ENCODE assay signal across 26 cellular contexts in the genomic region with DNA sequence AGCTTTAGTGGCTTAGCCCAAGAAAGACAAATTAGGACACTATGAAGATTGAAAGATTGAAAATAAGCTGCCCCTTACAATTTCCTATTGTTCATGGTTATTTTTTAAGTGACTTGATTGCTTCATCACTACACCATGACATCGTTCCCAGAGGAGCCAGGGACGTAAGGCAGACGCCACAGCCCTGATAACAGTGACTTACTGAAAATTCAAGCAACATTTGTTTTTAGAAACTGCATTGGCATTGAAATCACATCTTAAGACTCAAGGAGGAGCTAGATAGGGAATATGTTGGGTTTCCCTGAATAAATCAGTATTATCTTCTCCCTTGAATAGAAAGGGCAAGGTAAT. TPM values are rescaled to one million over a fixed set of nuclear protein-coding genes. Genes with fewer than 3 reads are reported as not detected.
A peak's percentile ranks its signal among the peaks of the same experiment; 100 is the strongest.
DNase-seq lines count a peak whose midpoint lies in the region; ATAC-seq and TF ChIP-seq lines count a peak whose summit lies in the region.
"Had no signal": no experiment of that assay in that cellular context is flagged by ENCODE, and none has a peak within 500 bp of the region (broad histone marks: within the 10 kb centered on the region; RNA-seq: fewer than 3 reads in every experiment).

No MANE protein-coding gene starts in this region.

- H4K12ac ChIP-seq in trophoblast cell (ENCODE audit: low read depth, low read length) = no peak overlapping the region

- H3K4ac ChIP-seq in trophoblast cell (ENCODE audit: low read depth, low read length) = no peak overlapping the region

- H3K36me3 ChIP-seq in KMS-11 (ENCODE audit: insufficient read depth) = no peaks in the 10 kb centered on the region
- no peaks in the 10 kb centered on the region for H3K36me3 ChIP-seq in trophoblast cell (ENCODE audit: control insufficient read depth in 1 of 2, insufficient read depth in 2 of 2, low read length in 2 of 2)
- H3K36me3 ChIP-seq: heart right ventricle, lower lobe of right lung, thyroid gland had no signal

- H3K18ac ChIP-seq in trophoblast cell (ENCODE audit: low read length) = no peak overlapping the region

- TF ChIP-seq CTCF in KMS-11 (conservative IDR thresholded peaks at IDR 0.05; ENCODE audit: low read depth, low read length) (no peak), cardiac fibroblast (IDR thresholded peaks at IDR 0.05; ENCODE audit: low read depth, low read length) (no peak), omental fat pad (IDR thresholded peaks at IDR 0.05) (no peak)

- no peak overlapping the region for H2BK12ac ChIP-seq in trophoblast cell (ENCODE audit: low read length)

- H4K8ac ChIP-seq in trophoblast cell (ENCODE audit: low read depth, low read length) = no peak overlapping the region

- H3K14ac ChIP-seq in trophoblast cell (ENCODE audit: low read length) = no peak overlapping the region

- no peak overlapping the region for H3K4me3 ChIP-seq in KMS-11 (IDR thresholded peaks at IDR 0.05; ENCODE audit: insufficient read depth, low read depth, low read length)
- H3K4me3 ChIP-seq in cardiac fibroblast (replicated peaks in 1 of 2; ENCODE audit: low read depth in 2 of 2, low read length in 2 of 2) = no peak overlapping the region
- H3K4me3 ChIP-seq in trophoblast cell (ENCODE audit: low read depth, low read length) = no peak overlapping the region
- H3K4me3 ChIP-seq: heart right ventricle, lower lobe of right lung, thyroid gland had no signal

- peaks cover 62% of the 10 kb centered on the region for H4K20me1 ChIP-seq in KMS-11 (ENCODE audit: insufficient read depth)

- WGBS in trophoblast cell (ENCODE audit: extremely low coverage, insufficient coverage, insufficient read length) = no CpG with 5 or more reads among the region's 3 CpGs

- H4K91ac ChIP-seq in trophoblast cell (ENCODE audit: low read depth, low read length) = peak overlapping the region; percentile 43

- H3K4me1 Mint-ChIP-seq in activated naive CD4-positive, alpha-beta T cell treated with anti-CD3 and anti-CD28 coated beads, Interleukin-2, amount 10 ng/mL, durations not matched to agents 7 days and 5 days = no peaks in the 10 kb centered on the region
- H3K4me1 Mint-ChIP-seq: activated naive CD8-positive, alpha-beta T cell treated with anti-CD3 and anti-CD28 coated beads, Interleukin-2, amount 10 ng/mL, durations not matched to agents 7 days and 5 days; immature natural killer cell had no signal

- H3K4me3 Mint-ChIP-seq in activated naive CD4-positive, alpha-beta T cell treated with anti-CD3 and anti-CD28 coated beads, Interleukin-2, amount 10 ng/mL, durations not matched to agents 7 days and 5 days = no peak overlapping the region
- H3K4me3 Mint-ChIP-seq: activated naive CD8-positive, alpha-beta T cell treated with anti-CD3 and anti-CD28 coated beads, Interleukin-2, amount 10 ng/mL, durations not matched to agents 7 days and 5 days; activated T-helper 1 cell treated with anti-CD3 and anti-CD28 coated beads, Interleukin-12 subunit alpha, Interleukin-12 subunit beta, Interleukin-2, Interleukin-4 antibody, amounts not matched to agents 30 ng/mL and 10 ng/mL and 1 ng/mL, durations not matched to agents 14 hours and 24 hours and 36 hours; immature natural killer cell; stimulated activated naive B cell treated with anti-CD40 and anti-IgM and Interleukin-4, amounts not matched to agents 10 μg/mL and 1 μg/mL and 100 μg/mL, for 72 hours had no signal

- H2AFZ ChIP-seq in KMS-11 (ENCODE audit: low read depth) (no peak overlapping the region), trophoblast cell (ENCODE audit: insufficient read depth, low read length, poor library complexity) (no peak overlapping the region)

- no peaks in the 10 kb centered on the region for H3K27me3 Mint-ChIP-seq in activated naive CD4-positive, alpha-beta T cell treated with anti-CD3 and anti-CD28 coated beads, Interleukin-2, amount 10 ng/mL, durations not matched to agents 7 days and 5 days
- H3K27me3 Mint-ChIP-seq: CD4-positive, alpha-beta memory T cell; stimulated activated naive B cell treated with anti-CD40 and anti-IgM and Interleukin-4, amounts not matched to agents 10 μg/mL and 1 μg/mL and 100 μg/mL, for 72 hours had no signal

- no peak overlapping the region for H3K23ac ChIP-seq in trophoblast cell (ENCODE audit: low read length)

- no peak overlapping the region for H2AK5ac ChIP-seq in trophoblast cell (ENCODE audit: low read length)

- no peak for ATAC-seq in left cardiac atrium
- ATAC-seq in HG02798 (IDR thresholded peaks at IDR 0.05; ENCODE audit: poor library complexity, unreplicated experiment) = no peak
- no peak for ATAC-seq in omental fat pad (ENCODE audit: low FRiP score)
- ATAC-seq: lower lobe of right lung; stimulated activated naive B cell treated with anti-CD40 and anti-IgM and Interleukin-4, amounts not matched to agents 10 μg/mL and 1 μg/mL and 100 μg/mL, for 72 hours had no signal

- H3K27me3 ChIP-seq in KMS-11 (ENCODE audit: insufficient read depth, low read depth) (no peaks in the 10 kb centered on the region), trophoblast cell (ENCODE audit: insufficient read depth, low read length) (no peaks in the 10 kb centered on the region)
- H3K27me3 ChIP-seq: heart right ventricle, thyroid gland had no signal

- peaks cover 95% of the 10 kb centered on the region for H3K79me2 ChIP-seq in KMS-11 (ENCODE audit: insufficient read depth, low read depth)
- no peaks in the 10 kb centered on the region for H3K79me2 ChIP-seq in trophoblast cell (ENCODE audit: control insufficient read depth, insufficient read depth, low read length, poor library complexity)

- no peak overlapping the region for H3K27ac ChIP-seq in KMS-11
- H3K27ac ChIP-seq in trophoblast cell (ENCODE audit: low read depth, low read length) = no peak overlapping the region
- H3K27ac ChIP-seq: HL-60, lower lobe of right lung, RWPE1, thyroid gland had no signal

- peak overlapping the region; percentile 6; the same call in 1 of the 2 replicates for H3K4me2 ChIP-seq in KMS-11
- no peak overlapping the region for H3K4me2 ChIP-seq in trophoblast cell (ENCODE audit: low read length)

- H2BK120ac ChIP-seq in trophoblast cell (ENCODE audit: insufficient read depth, low read length, poor library complexity) = no peak overlapping the region

- no peaks in the 10 kb centered on the region for H3K9me3 Mint-ChIP-seq in activated naive CD4-positive, alpha-beta T cell treated with anti-CD3 and anti-CD28 coated beads, Interleukin-2, amount 10 ng/mL, durations not matched to agents 7 days and 5 days
- H3K9me3 Mint-ChIP-seq: activated naive CD8-positive, alpha-beta T cell treated with anti-CD3 and anti-CD28 coated beads, Interleukin-2, amount 10 ng/mL, durations not matched to agents 7 days and 5 days; activated T-helper 1 cell treated with anti-CD3 and anti-CD28 coated beads, Interleukin-12 subunit alpha, Interleukin-12 subunit beta, Interleukin-2, Interleukin-4 antibody, amounts not matched to agents 30 ng/mL and 10 ng/mL and 1 ng/mL, durations not matched to agents 14 hours and 24 hours and 36 hours; CD4-positive, alpha-beta memory T cell; stimulated activated naive B cell treated with anti-CD40 and anti-IgM and Interleukin-4, amounts not matched to agents 10 μg/mL and 1 μg/mL and 100 μg/mL, for 72 hours had no signal

- H3K4me1 ChIP-seq in KMS-11 (ENCODE audit: low read depth, poor library complexity, severe bottlenecking) (peaks cover 72% of the 10 kb centered on the region), trophoblast cell (ENCODE audit: control insufficient read depth in 1 of 2, insufficient read depth in 2 of 2, low read length in 2 of 2) (peaks cover 0 to 3% of the 10 kb centered on the region in 2 experiments)
- H3K4me1 ChIP-seq: lower lobe of right lung had no signal

- DNase-seq in cardiac fibroblast (ENCODE audit: low read depth in 2 of 2) (peak; percentile 41 to 77), left cardiac atrium (peak; percentile 36), trophoblast cell (no peak), NCI-H446 treated with DMSO at 0.1 percent for 48 hours (lab: John Stamatoyannopoulos, UW) (no peak), omental fat pad (ENCODE audit: low spot score) (no peak)
- no peak for DNase-seq in activated naive CD4-positive, alpha-beta T cell treated with anti-CD3 and anti-CD28 coated beads, Interleukin-2, amount 10 ng/mL, durations not matched to agents 7 days and 5 days
- DNase-seq: activated naive CD8-positive, alpha-beta T cell treated with anti-CD3 and anti-CD28 coated beads, Interleukin-2, amount 10 ng/mL, durations not matched to agents 7 days and 5 days; CD4-positive, alpha-beta memory T cell; effector CD4-positive, alpha-beta T cell; GDM1; heart right ventricle; immature natural killer cell; lower lobe of right lung; MM.1S; NCI-H1436; NCI-H2171; NCI-H526 treated with DMSO at 0.1 percent for 48 hours; stimulated activated CD4-positive, alpha-beta T cell treated with anti-CD3 and anti-CD28 coated beads, Interleukin-2, amount 100 ng/mL, for 24 hours; stimulated activated naive B cell treated with anti-CD40 and anti-IgM and Interleukin-4, amounts not matched to agents 10 μg/mL and 1 μg/mL and 100 μg/mL, for 72 hours; SW 1271; thyroid gland had no signal

- H3K9ac ChIP-seq in KMS-11 (no peak overlapping the region), trophoblast cell (ENCODE audit: low read length) (no peak overlapping the region)

- intact Hi-C loops in left cardiac atrium (cut with DNase I) = no loop called here

- CTCF ChIA-PET in activated naive CD4-positive, alpha-beta T cell treated with anti-CD3 and anti-CD28 coated beads, Interleukin-2, amount 10 ng/mL, durations not matched to agents 7 days and 5 days (lab: Charles Lee) = no interaction called here

- no peaks in the 10 kb centered on the region for H3K36me3 Mint-ChIP-seq in activated naive CD4-positive, alpha-beta T cell treated with anti-CD3 and anti-CD28 coated beads, Interleukin-2, amount 10 ng/mL, durations not matched to agents 7 days and 5 days
- H3K36me3 Mint-ChIP-seq: activated naive CD8-positive, alpha-beta T cell treated with anti-CD3 and anti-CD28 coated beads, Interleukin-2, amount 10 ng/mL, durations not matched to agents 7 days and 5 days; immature natural killer cell; stimulated activated naive B cell treated with anti-CD40 and anti-IgM and Interleukin-4, amounts not matched to agents 10 μg/mL and 1 μg/mL and 100 μg/mL, for 72 hours had no signal

- H3K27ac Mint-ChIP-seq in activated naive CD4-positive, alpha-beta T cell treated with anti-CD3 and anti-CD28 coated beads, Interleukin-2, amount 10 ng/mL, durations not matched to agents 7 days and 5 days = no peak overlapping the region
- H3K27ac Mint-ChIP-seq: activated naive CD8-positive, alpha-beta T cell treated with anti-CD3 and anti-CD28 coated beads, Interleukin-2, amount 10 ng/mL, durations not matched to agents 7 days and 5 days; activated T-helper 1 cell treated with anti-CD3 and anti-CD28 coated beads, Interleukin-12 subunit alpha, Interleukin-12 subunit beta, Interleukin-2, Interleukin-4 antibody, amounts not matched to agents 30 ng/mL and 10 ng/mL and 1 ng/mL, durations not matched to agents 14 hours and 24 hours and 36 hours; CD4-positive, alpha-beta memory T cell; immature natural killer cell; stimulated activated naive B cell treated with anti-CD40 and anti-IgM and Interleukin-4, amounts not matched to agents 10 μg/mL and 1 μg/mL and 100 μg/mL, for 72 hours had no signal

- H3K79me1 ChIP-seq in trophoblast cell (ENCODE audit: low read length) = no peaks in the 10 kb centered on the region

- no peaks in the 10 kb centered on the region for H3K9me3 ChIP-seq in trophoblast cell (ENCODE audit: insufficient read depth, low read depth, low read length)
- H3K9me3 ChIP-seq: heart right ventricle, lower lobe of right lung, thyroid gland had no signal

- H2BK5ac ChIP-seq in trophoblast cell (ENCODE audit: low read depth, low read length, poor library complexity) = peak overlapping the region; percentile 57

RNA-seq across cellular contexts. Expression of gene ANK3, which starts 38.7 kb away (rescaled TPM):
- total RNA-seq in left cardiac atrium = 100 to 1,000 TPM; 142 to 199 TPM
- 59.8 and 70.8 TPM in 2 replicates for polyA plus RNA-seq in trophoblast cell (2013)
- total RNA-seq in omental fat pad = 10 to 100 TPM; 10.5 to 22.5 (median 13.3) TPM

Comparison
In these comparisons a context has a peak if more than half of its experiments do, and no peak if none do; other contexts are left out.
1. DNase-seq: peak in cardiac fibroblast (2 of 2) and left cardiac atrium (single experiment); none in trophoblast cell (0 of 2), NCI-H446 treated with DMSO at 0.1 percent for 48 hours (single experiment), activated naive CD4-positive, alpha-beta T cell treated with anti-CD3 and anti-CD28 coated beads, Interleukin-2, amount 10 ng/mL, durations not matched to agents 7 days and 5 days (single experiment) and omental fat pad (single experiment).
2. RNA of gene ANK3, which starts 38.7 kb away (total RNA-seq): 142 to 199 TPM in left cardiac atrium; 10.5 to 22.5 TPM in omental fat pad; every median in the first group is over 4 times any median in the second.